Comparison of ENCODE assay signal across 24 cellular contexts in the genomic region with DNA sequence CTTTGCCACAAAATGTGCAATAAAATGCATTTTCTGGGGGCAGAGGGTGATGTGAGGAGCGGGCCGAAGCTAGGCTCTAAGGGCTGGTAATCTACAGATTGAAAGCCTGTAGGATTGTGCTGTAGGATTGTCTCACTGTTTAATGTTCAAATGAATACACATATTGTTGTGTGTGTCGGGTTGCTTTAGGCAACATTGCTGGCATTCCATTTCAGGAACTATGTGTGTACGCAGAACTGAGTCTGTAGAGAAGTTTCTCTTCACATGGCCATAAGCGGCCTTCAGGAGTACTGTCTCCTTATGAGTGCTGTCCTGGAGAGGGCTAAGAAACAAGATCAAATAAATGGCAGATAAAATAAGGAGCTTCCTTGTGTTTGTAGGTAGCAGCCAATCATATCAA.
"Had no signal": no experiment of that assay in that cellular context is flagged by ENCODE, and none has a peak within 500 bp of the region (broad histone marks: within the 10 kb centered on the region; RNA-seq: fewer than 3 reads in every experiment).

No MANE protein-coding gene starts in this region.

- H3K4me1 ChIP-seq: heart right ventricle, parathyroid adenoma, psoas muscle, right atrium auricular region, spleen, tibial nerve had no signal

- H3K27ac Mint-ChIP-seq: activated CD4-positive, alpha-beta T cell treated with anti-CD3 and anti-CD28 coated beads for 36 hours; activated naive CD8-positive, alpha-beta T cell; activated T-cell treated with anti-CD3 and anti-CD28 coated beads, Interleukin-2, amount 50 U/mL, for 72 hours; naive thymus-derived CD4-positive, alpha-beta T cell; T-helper 2 cell treated with Interferon-gamma antibody and Interleukin-4, amounts not matched to agents 5 μg/mL and 100 μg/mL, for 36 hours had no signal

- H3K79me2 ChIP-seq: parathyroid adenoma had no signal

- ATAC-seq: activated CD4-positive, alpha-beta T cell treated with anti-CD3 and anti-CD28 coated beads for 36 hours; activated T-cell treated with anti-CD3 and anti-CD28 coated beads, Interleukin-2, amount 50 U/mL, for 72 hours; heart right ventricle; naive thymus-derived CD4-positive, alpha-beta T cell; psoas muscle had no signal

- H3K9me3 ChIP-seq: heart right ventricle, psoas muscle, right atrium auricular region, spleen, tibial nerve had no signal

- H3K27me3 ChIP-seq: right atrium auricular region, spleen, tibial nerve had no signal

- H3K36me3 Mint-ChIP-seq: activated naive CD8-positive, alpha-beta T cell had no signal

- H3K4me3 Mint-ChIP-seq: activated CD4-positive, alpha-beta T cell treated with anti-CD3 and anti-CD28 coated beads for 36 hours; activated naive CD8-positive, alpha-beta T cell; activated T-cell treated with anti-CD3 and anti-CD28 coated beads, Interleukin-2, amount 50 U/mL, for 72 hours; naive thymus-derived CD4-positive, alpha-beta T cell; T-helper 2 cell treated with Interferon-gamma antibody and Interleukin-4, amounts not matched to agents 5 μg/mL and 100 μg/mL, for 36 hours had no signal

- H2AFZ ChIP-seq: parathyroid adenoma had no signal

- H3K36me3 ChIP-seq: cardiac muscle cell, heart right ventricle, right atrium auricular region, spleen, tibial nerve had no signal

- H3K9me3 Mint-ChIP-seq: T-helper 2 cell treated with Interferon-gamma antibody and Interleukin-4, amounts not matched to agents 5 μg/mL and 100 μg/mL, for 36 hours had no signal

- H3K4me3 ChIP-seq: cardiac muscle cell, coronary artery, dorsolateral prefrontal cortex, heart right ventricle, psoas muscle, right atrium auricular region, spleen, tibial nerve had no signal

- DNase-seq: activated CD4-positive, alpha-beta T cell treated with anti-CD3 and anti-CD28 coated beads for 36 hours; activated CD4-positive, CD25-positive, alpha-beta regulatory T cell; activated naive CD4-positive, alpha-beta T cell; activated T-cell treated with anti-CD3 and anti-CD28 coated beads for 4 hours; activated T-cell treated with anti-CD3 and anti-CD28 coated beads, Interleukin-2, amount 50 U/mL, for 72 hours; anterior cingulate cortex; cerebellar nuclear complex; dorsolateral prefrontal cortex; effector memory CD4-positive, alpha-beta T cell; foreskin fibroblast; heart right ventricle; midbrain; naive thymus-derived CD4-positive, alpha-beta T cell; psoas muscle; spleen; stimulated activated naive CD4-positive, alpha-beta T cell; T-helper 1 cell had no signal

- H3K27ac ChIP-seq: cardiac muscle cell, coronary artery, dorsolateral prefrontal cortex, heart right ventricle, parathyroid adenoma, psoas muscle, right atrium auricular region, spleen, tibial nerve had no signal

- H3K9ac ChIP-seq: parathyroid adenoma had no signal

- H3K27me3 Mint-ChIP-seq: activated naive CD8-positive, alpha-beta T cell had no signal
